1 cellular context compared by ENCODE assay signal in the genomic region with DNA sequence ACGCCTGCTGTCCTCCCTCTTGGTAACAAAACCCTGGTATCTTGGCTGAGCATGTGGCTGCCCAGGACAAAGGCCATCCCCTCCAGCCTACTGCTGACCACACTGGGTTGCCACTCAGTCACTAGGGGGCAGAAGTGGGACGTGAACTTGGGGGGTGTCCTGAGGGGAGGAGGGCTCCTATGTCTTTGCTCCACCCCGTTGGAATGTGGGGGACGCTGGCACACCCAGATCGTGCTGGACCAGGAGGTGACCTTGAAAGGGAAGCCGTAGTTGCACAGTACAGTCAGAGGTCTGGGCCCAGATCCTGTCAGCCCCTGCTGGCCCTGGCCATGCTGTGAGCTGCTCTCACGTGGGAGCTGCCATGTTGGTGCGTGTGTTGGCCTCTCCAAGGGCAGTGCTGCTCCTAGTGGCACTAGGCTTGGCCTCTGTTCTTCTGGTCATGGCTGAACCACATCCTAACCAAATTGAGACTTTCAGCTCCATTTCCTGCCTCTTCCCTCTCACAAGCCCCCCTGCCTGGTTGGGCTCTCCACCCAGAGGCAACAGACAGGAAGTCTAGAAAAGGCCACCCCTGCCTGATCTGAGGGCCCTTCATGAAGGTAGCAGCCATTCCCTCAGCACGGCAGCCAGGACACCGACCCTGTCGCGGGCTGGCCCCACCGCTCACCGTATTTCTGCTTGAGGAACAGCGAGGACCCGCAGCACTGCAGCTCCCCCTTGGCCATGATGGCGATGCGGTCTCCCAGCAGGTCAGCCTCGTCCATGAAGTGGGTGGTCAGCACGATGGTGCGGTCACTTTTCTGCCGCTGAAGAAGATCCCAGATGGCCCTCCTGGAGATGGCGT.
TF ChIP-seq lines count a peak whose summit lies in the region.

No MANE protein-coding gene starts in this region.

TF ChIP-seq in endothelial cell of umbilical vein, 7 proteins besides CTCF, POLR2A, EP300 and RAD21:
- TF ChIP-seq EZH2 (IDR thresholded peaks at IDR 0.05; ENCODE audit: borderline replicate concordance, low read depth, low read length, severe bottlenecking) (no peak), FOS (IDR thresholded peaks at IDR 0.05; ENCODE audit: borderline replicate concordance, insufficient read depth, low read length) (no peak), POLR2AphosphoS5 (IDR thresholded peaks at IDR 0.05; ENCODE audit: insufficient read depth, low read depth, low read length) (no peak), GATA2 (IDR thresholded peaks at IDR 0.05; ENCODE audit: insufficient read depth, insufficient read length, low read depth, low read length) (no peak), MYC (IDR thresholded peaks at IDR 0.05; ENCODE audit: low read depth, low read length) (no peak), JUN (IDR thresholded peaks at IDR 0.05; ENCODE audit: borderline replicate concordance, insufficient read depth, insufficient read length, low read depth) (no peak), MAX (IDR thresholded peaks at IDR 0.05; ENCODE audit: insufficient read depth, insufficient read length) (no peak)
